Comparison of ENCODE assay signal across 27 cellular contexts in the genomic region with DNA sequence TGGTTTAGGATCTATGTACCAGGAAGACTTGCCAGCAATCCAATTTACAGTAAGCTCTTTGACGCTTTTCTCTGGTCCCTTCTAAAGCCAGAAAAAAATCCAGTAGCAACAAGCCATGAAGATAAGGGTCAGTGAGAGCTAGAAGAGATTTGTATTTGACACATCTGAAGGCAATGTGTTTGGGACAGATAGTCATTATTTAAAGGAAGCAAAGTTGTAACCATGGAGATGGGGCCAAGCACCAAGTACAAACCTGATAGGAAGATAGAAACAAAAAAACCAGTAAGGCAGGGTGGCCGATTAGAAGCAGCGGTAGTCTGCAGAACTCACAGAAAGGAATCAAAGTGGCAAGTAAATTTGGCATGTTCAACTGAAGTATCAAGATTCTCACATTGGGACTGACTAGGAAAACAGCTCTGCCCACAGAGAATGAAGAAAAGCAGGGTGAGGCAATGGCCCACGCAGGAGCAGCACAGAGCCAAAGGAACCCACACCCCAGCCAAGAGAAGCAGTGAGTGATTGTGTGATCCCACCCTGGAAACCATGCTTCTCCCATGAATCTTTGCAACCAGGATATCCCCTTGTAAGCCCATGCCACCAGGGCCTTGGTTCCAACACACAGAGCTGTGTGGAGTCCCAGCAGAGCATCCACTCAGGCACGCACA. TPM values are rescaled to one million over a fixed set of nuclear protein-coding genes. Genes with fewer than 3 reads are reported as not detected.
"Had no signal": no experiment of that assay in that cellular context is flagged by ENCODE, and none has a peak within 500 bp of the region (broad histone marks: within the 10 kb centered on the region; RNA-seq: fewer than 3 reads in every experiment).

No MANE protein-coding gene starts in this region.

- ATAC-seq: left lobe of liver; natural killer cell treated with Interleukin-12 subunit alpha and Interleukin-12 subunit beta and Interleukin-15 and Interleukin-18, amount 100 ng/mL, for 72 hours; stimulated activated effector memory CD8-positive, alpha-beta T cell treated with anti-CD3 and anti-CD28 coated beads, Interleukin-12 subunit alpha, Interleukin-12 subunit beta, amount 100 ng/mL, for 72 hours; stimulated activated naive CD8-positive, alpha-beta T cell treated with anti-CD3 and anti-CD28 coated beads, Interleukin-15, amount 100 ng/mL, for 72 hours had no signal

- H3K36me3 ChIP-seq: breast epithelium, heart right ventricle, neutrophil, right lobe of liver, tibial nerve had no signal

- H3K4me3 ChIP-seq: breast epithelium, heart right ventricle, right lobe of liver, skin epidermis, tibial nerve had no signal

- H3K4me1 ChIP-seq: breast epithelium, parathyroid adenoma, right lobe of liver, tibial nerve had no signal

- H3K9ac ChIP-seq: parathyroid adenoma had no signal

- H3K27me3 ChIP-seq: breast epithelium, heart right ventricle, neutrophil, right lobe of liver, tibial nerve had no signal

- H2AFZ ChIP-seq: parathyroid adenoma had no signal

- DNase-seq: activated B cell treated with CpG ODN at 0.5 μM for 24 hours; activated CD4-positive, alpha-beta memory T cell treated with anti-CD3 and anti-CD28 coated beads for 36 hours; activated CD4-positive, alpha-beta T cell treated with anti-CD3 and anti-CD28 coated beads for 4 hours; activated naive CD4-positive, alpha-beta T cell treated with Interleukin-2 at 50 U/mL for 16 hours; activated naive CD8-positive, alpha-beta T cell treated with anti-CD3 and anti-CD28 coated beads for 36 hours; activated T-cell treated with anti-CD3 and anti-CD28 coated beads, Interleukin-2, amount 50 U/mL, for 48 hours; foreskin fibroblast; heart right ventricle; kidney; midbrain; right lobe of liver; stimulated activated CD4-positive, alpha-beta T cell treated with anti-CD3 and anti-CD28 coated beads, Interleukin-2, amount 100 ng/mL, for 24 hours; stimulated activated naive CD8-positive, alpha-beta T cell treated with anti-CD3 and anti-CD28 coated beads, Interleukin-15, amount 100 ng/mL, for 72 hours had no signal

- H3K27ac ChIP-seq: breast epithelium, neutrophil, parathyroid adenoma, right lobe of liver, skin epidermis, tibial nerve had no signal

- H3K9me3 ChIP-seq: neutrophil, right lobe of liver had no signal

RNA-seq across cellular contexts. Expression of gene C4orf54, which starts 12.9 kb away (rescaled TPM):
- total RNA-seq: activated B cell treated with CpG ODN at 0.5 μM for 24 hours; activated CD4-positive, alpha-beta memory T cell treated with anti-CD3 and anti-CD28 coated beads for 36 hours; activated naive CD8-positive, alpha-beta T cell treated with anti-CD3 and anti-CD28 coated beads for 36 hours; astrocyte; breast epithelium; cerebellum; epithelial cell of proximal tubule; left lobe of liver; lung microvascular endothelial cell; natural killer cell treated with Interleukin-12 subunit alpha and Interleukin-12 subunit beta and Interleukin-15 and Interleukin-18, amount 100 ng/mL, for 72 hours; pulmonary artery endothelial cell; T-helper 2 cell treated with Interferon-gamma antibody and Interleukin-4, amounts not matched to agents 100 ng/mL and 5 ng/mL, for 36 hours; tibial nerve had no signal
